In the genomic region with DNA sequence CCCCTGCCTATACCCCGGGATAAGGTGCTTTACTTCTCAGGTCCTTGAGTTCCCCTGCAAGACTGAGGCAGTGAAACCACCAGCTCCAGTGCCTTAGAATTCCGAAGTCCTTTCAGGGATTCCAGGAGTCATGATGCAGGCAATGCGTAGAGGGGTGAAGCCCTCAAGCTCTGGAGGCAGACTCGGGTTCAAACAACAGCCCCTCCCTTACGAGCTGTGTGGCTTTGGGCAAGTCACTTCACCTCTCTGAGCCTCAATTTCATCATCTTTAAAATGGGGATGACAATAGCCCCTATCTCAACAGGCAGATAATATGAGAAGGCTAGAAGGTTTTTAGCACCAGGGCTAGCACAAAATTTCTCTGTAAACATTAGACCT, we compare ENCODE assay signal across 35 cellular contexts. TPM values are rescaled to one million over a fixed set of nuclear protein-coding genes. Genes with fewer than 3 reads are reported as not detected.
"Had no signal": no experiment of that assay in that cellular context is flagged by ENCODE, and none has a peak within 500 bp of the region (broad histone marks: within the 10 kb centered on the region; RNA-seq: fewer than 3 reads in every experiment).

No MANE protein-coding gene starts in this region.

- H3K27me3 ChIP-seq: neural progenitor cell, neutrophil, right atrium auricular region, uterus had no signal

- H3K4me2 ChIP-seq: neural progenitor cell, smooth muscle cell had no signal

- H3K4me3 ChIP-seq: lower lobe of right lung, neural progenitor cell, right atrium auricular region, sigmoid colon, smooth muscle cell, tibial nerve, uterus had no signal

- H2AFZ ChIP-seq: neural progenitor cell, parathyroid adenoma had no signal

- H3K36me3 ChIP-seq: lower lobe of right lung, neural progenitor cell, neutrophil, right atrium auricular region, sigmoid colon, tibial nerve, uterus had no signal

- ATAC-seq: left cardiac atrium; left ventricle myocardium superior; lower lobe of right lung; naive thymus-derived CD8-positive, alpha-beta T cell; stimulated activated memory B cell treated with anti-CD40 and anti-IgM and Interleukin-4, amounts not matched to agents 10 μg/mL and 1 μg/mL and 100 μg/mL, for 72 hours; stimulated activated naive CD8-positive, alpha-beta T cell treated with anti-CD3 and anti-CD28 coated beads, Interleukin-15, amount 100 ng/mL, for 72 hours had no signal

- DNase-seq: hippocampal formation; kidney glomerular epithelial cell; left cardiac atrium; left ventricle myocardium superior; lower lobe of right lung; mammary epithelial cell; mesenchymal stem cell; naive thymus-derived CD8-positive, alpha-beta T cell; nephron progenitor cell; occipital lobe; sigmoid colon; stimulated activated CD4-positive, alpha-beta T cell treated with anti-CD3 and anti-CD28 coated beads, Interleukin-1b, Interleukin-23, amount 100 ng/mL, for 48 hours; stimulated activated CD4-positive, alpha-beta T cell treated with anti-CD3 and anti-CD28 coated beads, Interleukin-2, amount 100 ng/mL, for 48 hours; stimulated activated CD4-positive, alpha-beta T cell treated with anti-CD3 and anti-CD28 coated beads, Interleukin-4, amount 100 ng/mL, for 4 hours; stimulated activated CD8-positive, alpha-beta memory T cell treated with anti-CD3 and anti-CD28 coated beads, Interleukin-4, amount 100 ng/mL, for 48 hours; stimulated activated naive CD4-positive, alpha-beta T cell treated with Interleukin-2 at 50 U/mL for 16 hours; stimulated activated naive CD8-positive, alpha-beta T cell treated with anti-CD3 and anti-CD28 coated beads, Interleukin-15, amount 100 ng/mL, for 72 hours; substantia nigra; uterus had no signal

- H3K9ac ChIP-seq: neural progenitor cell, parathyroid adenoma had no signal

- H3K79me2 ChIP-seq: parathyroid adenoma had no signal

- H3K27ac ChIP-seq: lower lobe of right lung, neural progenitor cell, neutrophil, parathyroid adenoma, right atrium auricular region, sigmoid colon, uterus had no signal

- H3K4me1 ChIP-seq: lower lobe of right lung, neural progenitor cell, parathyroid adenoma, right atrium auricular region, sigmoid colon, tibial nerve, uterus had no signal

- H3K9me3 ChIP-seq: lower lobe of right lung, neutrophil, right atrium auricular region, sigmoid colon, tibial nerve, uterus had no signal

- FAIRE-seq: keratinocyte had no signal

RNA-seq across cellular contexts. Expression of a gene that starts 40.5 kb away (rescaled TPM):
- total RNA-seq: left cardiac atrium; left ventricle myocardium superior; mammary epithelial cell; naive thymus-derived CD8-positive, alpha-beta T cell; occipital lobe; osteocyte; pulmonary artery endothelial cell; right atrium auricular region; smooth muscle cell; temporal lobe; tibial nerve; ureter had no signal
- polyA plus RNA-seq: keratinocyte; naive thymus-derived CD8-positive, alpha-beta T cell; smooth muscle cell had no signal

RNA-seq across cellular contexts. Expression of a gene that starts 59.1 kb away (rescaled TPM):
- total RNA-seq: left cardiac atrium; left lobe of liver; left ventricle myocardium superior; lower lobe of right lung; mammary epithelial cell; mucosa of gallbladder; naive thymus-derived CD8-positive, alpha-beta T cell; occipital lobe; osteocyte; progenitor cell of endocrine pancreas; pulmonary artery endothelial cell; renal cortical epithelial cell; right atrium auricular region; sigmoid colon; smooth muscle cell; temporal lobe; tibial nerve; ureter; uterus had no signal
- polyA plus RNA-seq: keratinocyte; mammary epithelial cell; naive thymus-derived CD8-positive, alpha-beta T cell; sigmoid colon; smooth muscle cell had no signal
